15 cellular contexts compared by ENCODE assay signal in the genomic region with DNA sequence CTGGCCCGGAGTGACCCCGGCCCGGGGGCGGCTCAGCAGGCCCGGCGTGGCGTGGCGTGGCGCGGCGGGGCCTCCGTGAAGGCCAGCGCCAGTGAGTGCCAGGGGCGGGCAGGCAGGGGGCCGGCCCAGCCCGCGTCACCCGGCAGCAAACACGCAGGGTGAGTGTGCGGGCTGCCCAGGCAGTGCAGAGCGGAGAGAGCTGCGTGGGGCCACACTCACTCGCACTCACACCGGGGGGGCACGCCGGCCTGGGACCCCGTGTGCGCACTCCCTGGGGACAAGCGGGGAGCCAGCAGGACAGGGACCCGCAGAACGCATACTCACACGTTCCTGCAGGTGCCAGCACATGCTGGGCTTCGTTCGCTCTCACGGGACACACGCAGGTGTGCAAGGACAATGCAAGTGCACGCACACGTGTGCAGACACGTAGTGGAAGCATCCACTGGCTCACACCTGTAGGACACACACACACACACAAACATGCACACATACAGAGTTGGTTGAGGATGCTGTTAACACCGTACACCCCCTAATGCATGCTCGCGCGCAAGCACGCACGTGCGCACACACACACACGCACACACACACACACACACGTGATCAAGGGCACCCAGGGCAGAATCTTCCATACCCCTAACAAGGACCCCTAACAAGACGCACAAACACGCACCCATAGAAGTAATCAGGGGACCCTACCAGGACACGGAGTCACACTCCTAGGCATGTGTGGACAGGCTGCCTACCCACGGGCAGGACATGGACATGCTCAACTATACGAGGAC. TPM values are rescaled to one million over a fixed set of nuclear protein-coding genes. Genes with fewer than 3 reads are reported as not detected.
DNase-seq lines count a peak whose midpoint lies in the region; ATAC-seq and TF ChIP-seq lines count a peak whose summit lies in the region.
"Had no signal": no experiment of that assay in that cellular context is flagged by ENCODE, and none has a peak within 500 bp of the region (broad histone marks: within the 10 kb centered on the region; RNA-seq: fewer than 3 reads in every experiment).

No MANE protein-coding gene starts in this region.

- H3K36me3 ChIP-seq in RWPE2 (ENCODE audit: low read depth), result no peaks in the 10 kb centered on the region
- no peaks in the 10 kb centered on the region for H3K36me3 ChIP-seq in endodermal cell (ENCODE audit: control insufficient read depth, insufficient read depth, low read length)
- H3K36me3 ChIP-seq in mesenchymal stem cell (ENCODE audit: control insufficient read depth in 1 of 2, insufficient read depth in 2 of 2, low read depth in 1 of 2, low read length in 2 of 2), result peaks cover 0 to 5% of the 10 kb centered on the region in 2 experiments
- H3K36me3 ChIP-seq: SJCRH30, uterus had no signal

- no peak overlapping the region for H3K4ac ChIP-seq in mesenchymal stem cell (ENCODE audit: low read depth in 1 of 2, low read length in 2 of 2)

- H3K9me3 Mint-ChIP-seq in endodermal cell, result peaks cover 6% of the 10 kb centered on the region

- H3K14ac ChIP-seq in mesenchymal stem cell (ENCODE audit: low read length in 2 of 2), result peak overlapping the region in 1 of 2 experiments; percentile 5

- H3K27ac Mint-ChIP-seq in endodermal cell, result no peak overlapping the region

- H3K9ac ChIP-seq in endodermal cell (ENCODE audit: extremely low read depth, low read length, poor library complexity, severe bottlenecking) (no peak overlapping the region), mesenchymal stem cell (ENCODE audit: low read length) (no peak overlapping the region)

- H2BK15ac ChIP-seq in mesenchymal stem cell (ENCODE audit: low read depth, poor library complexity, severe bottlenecking), result no peak overlapping the region

- no peak overlapping the region for H3K4me2 ChIP-seq in mesenchymal stem cell (ENCODE audit: low read length, poor library complexity, severe bottlenecking)

- H3K4me3 ChIP-seq in RWPE2 (ENCODE audit: severe bottlenecking), result no peak overlapping the region
- H3K4me3 ChIP-seq in endodermal cell (ENCODE audit: low read length), result no peak overlapping the region
- H3K4me3 ChIP-seq in mesenchymal stem cell (ENCODE audit: insufficient read depth in 1 of 2, low read depth in 1 of 2, low read length in 2 of 2), result peak overlapping the region in 1 of 2 experiments; percentile 24
- H3K4me3 ChIP-seq: SJCRH30 had no signal

- H2BK5ac ChIP-seq in mesenchymal stem cell (ENCODE audit: low read depth, low read length, poor library complexity, severe bottlenecking), result no peak overlapping the region

- H3K79me1 ChIP-seq in mesenchymal stem cell (replicated peaks; ENCODE audit: low read length, poor library complexity, severe bottlenecking), result no peaks in the 10 kb centered on the region

- peak overlapping the region; percentile 48 for H2AFZ ChIP-seq in mesenchymal stem cell (ENCODE audit: low read depth, low read length)

- H4K91ac ChIP-seq in mesenchymal stem cell (ENCODE audit: low read length), result no peak overlapping the region

- no peaks in the 10 kb centered on the region for H3K36me3 Mint-ChIP-seq in endodermal cell (ENCODE audit: low read depth)

- H3K9me3 ChIP-seq in RWPE2 (ENCODE audit: severe bottlenecking) (no peaks in the 10 kb centered on the region), endodermal cell (ENCODE audit: control insufficient read depth, low read length) (no peaks in the 10 kb centered on the region), mesenchymal stem cell (ENCODE audit: control insufficient read depth, low read length) (peaks cover 2% of the 10 kb centered on the region)
- H3K9me3 ChIP-seq: SJCRH30, uterus had no signal

- no peak overlapping the region for H4K8ac ChIP-seq in mesenchymal stem cell (ENCODE audit: low read length)

- H3K27me3 ChIP-seq in RWPE2 (ENCODE audit: insufficient read depth, poor library complexity, severe bottlenecking) (peaks cover 8% of the 10 kb centered on the region), endodermal cell (ENCODE audit: control insufficient read depth, insufficient read depth, low read length, poor library complexity, severe bottlenecking) (peaks cover 35% of the 10 kb centered on the region), mesenchymal stem cell (ENCODE audit: control insufficient read depth in 1 of 2, insufficient read depth in 1 of 2, low read length in 2 of 2) (peaks cover 38 to 51% of the 10 kb centered on the region in 2 experiments)
- H3K27me3 ChIP-seq: SJCRH30 had no signal

- no peak overlapping the region for H2BK12ac ChIP-seq in mesenchymal stem cell (ENCODE audit: low read length in 2 of 2)

- WGBS in endodermal cell (ENCODE audit: insufficient coverage in 1 of 2, insufficient read length in 1 of 2), 2 experiments, result 86 to 89% methylated on average over 20 to 53 of the region's 53 CpGs
- WGBS in mesenchymal stem cell, result 71% methylated on average over 45 of the region's 53 CpGs

- H3K23ac ChIP-seq in mesenchymal stem cell (ENCODE audit: low read length in 2 of 2), result peak overlapping the region in 1 of 2 experiments; percentile 70

- no peak overlapping the region for H2AK5ac ChIP-seq in mesenchymal stem cell (ENCODE audit: low read length, severe bottlenecking)

- H3K4me1 Mint-ChIP-seq in endodermal cell, result no peaks in the 10 kb centered on the region

- H3K27ac ChIP-seq in RWPE2 (ENCODE audit: poor library complexity, severe bottlenecking) (no peak overlapping the region), endodermal cell (ENCODE audit: low read depth, low read length) (no peak overlapping the region), mesenchymal stem cell (ENCODE audit: low read length, poor library complexity, severe bottlenecking) (no peak overlapping the region), substantia nigra (ENCODE audit: low read depth, low read length, poor library complexity, severe bottlenecking) (peak overlapping the region; percentile 9)
- H3K27ac ChIP-seq: SJCRH30, uterus had no signal

- peak overlapping the region in 1 of 2 experiments; percentile 44 for H3K18ac ChIP-seq in mesenchymal stem cell (ENCODE audit: low read depth in 1 of 2, low read length in 2 of 2)

- TF ChIP-seq CTCF in RWPE2 (IDR thresholded peaks at IDR 0.05; ENCODE audit: poor library complexity, severe bottlenecking), result no peak
- no peak for TF ChIP-seq CTCF in endodermal cell (conservative IDR thresholded peaks at IDR 0.05)

- ATAC-seq in RWPE2 (ENCODE audit: low read depth) (no peak), HG03135 (IDR thresholded peaks at IDR 0.05; ENCODE audit: unreplicated experiment) (no peak), HG02623 (IDR thresholded peaks at IDR 0.05; ENCODE audit: unreplicated experiment) (no peak)

- peaks cover 76% of the 10 kb centered on the region for H3K27me3 Mint-ChIP-seq in endodermal cell (ENCODE audit: insufficient read depth)

- H2BK120ac ChIP-seq in mesenchymal stem cell (ENCODE audit: low read depth, low read length), result no peak overlapping the region

- peak overlapping the region; percentile 6 for H3K4me3 Mint-ChIP-seq in endodermal cell

- peak; percentile 34 for DNase-seq in RWPE2 (ENCODE audit: low spot score)
- no peak for DNase-seq in endodermal cell
- no peak for DNase-seq in mesenchymal stem cell
- peak in 1 of 49 donors; percentile 61 for DNase-seq in substantia nigra (lab: John Stamatoyannopoulos, UW)
- DNase-seq in T-helper 1 cell, result no peak
- DNase-seq in NCI-H1092 (lab: John Stamatoyannopoulos, UW), result no peak
- DNase-seq: activated CD4-positive, alpha-beta T cell treated with anti-CD3 and anti-CD28 coated beads, Interleukin-2, amount 50 U/mL, for 1 hour; amniotic stem cell; Kasumi-1; NCI-H510A treated with DMSO at 0.1 percent for 48 hours had no signal

- no peaks in the 10 kb centered on the region for H3K4me1 ChIP-seq in RWPE2 (ENCODE audit: insufficient read depth, poor library complexity, severe bottlenecking)
- H3K4me1 ChIP-seq in endodermal cell (ENCODE audit: control insufficient read depth, insufficient read depth, low read length), result no peaks in the 10 kb centered on the region
- peaks cover 15% of the 10 kb centered on the region for H3K4me1 ChIP-seq in mesenchymal stem cell (ENCODE audit: control insufficient read depth, insufficient read depth, low read depth, low read length)
- H3K4me1 ChIP-seq: uterus had no signal

RNA-seq across cellular contexts. Expression of a gene that starts 7.7 kb away (rescaled TPM):
- total RNA-seq in endodermal cell, result under 1 TPM; 0.13 TPM
- 0.04 TPM for polyA plus RNA-seq in endodermal cell (2013, experiment 1 of 2)
- 0.04 TPM for polyA plus RNA-seq in endodermal cell (2013, experiment 2 of 2)
- polyA plus RNA-seq in mesenchymal stem cell (2013, experiment 1 of 2), result not detected
- polyA plus RNA-seq in mesenchymal stem cell (2013, experiment 2 of 2), result not detected
- total RNA-seq: osteoblast, SJCRH30 had no signal

RNA-seq across cellular contexts. Expression of a gene that starts 11.9 kb away (rescaled TPM):
- 10 to 100 TPM; 27.2 to 32.1 TPM for total RNA-seq in endodermal cell
- 27.0 TPM for polyA plus RNA-seq in endodermal cell (2013, experiment 1 of 2)
- 28.5 TPM for polyA plus RNA-seq in endodermal cell (2013, experiment 2 of 2)
- 6.5 TPM for polyA plus RNA-seq in mesenchymal stem cell (2013, experiment 1 of 2)
- polyA plus RNA-seq in mesenchymal stem cell (2013, experiment 2 of 2), result 6.0 TPM

RNA-seq across cellular contexts. Expression of a gene that starts 45.3 kb away (rescaled TPM):
- 1 to 10 TPM in 1 of 2 donors, under 1 TPM in 1; 0.09 to 1.3 TPM for total RNA-seq in endodermal cell
- 0.07 TPM for polyA plus RNA-seq in endodermal cell (2013, experiment 1 of 2)
- 0.21 TPM for polyA plus RNA-seq in endodermal cell (2013, experiment 2 of 2)
- polyA plus RNA-seq in mesenchymal stem cell (2013, experiment 1 of 2), result not detected
- polyA plus RNA-seq in mesenchymal stem cell (2013, experiment 2 of 2), result not detected
